Comparison of ENCODE assay signal across 23 cellular contexts in the genomic region with DNA sequence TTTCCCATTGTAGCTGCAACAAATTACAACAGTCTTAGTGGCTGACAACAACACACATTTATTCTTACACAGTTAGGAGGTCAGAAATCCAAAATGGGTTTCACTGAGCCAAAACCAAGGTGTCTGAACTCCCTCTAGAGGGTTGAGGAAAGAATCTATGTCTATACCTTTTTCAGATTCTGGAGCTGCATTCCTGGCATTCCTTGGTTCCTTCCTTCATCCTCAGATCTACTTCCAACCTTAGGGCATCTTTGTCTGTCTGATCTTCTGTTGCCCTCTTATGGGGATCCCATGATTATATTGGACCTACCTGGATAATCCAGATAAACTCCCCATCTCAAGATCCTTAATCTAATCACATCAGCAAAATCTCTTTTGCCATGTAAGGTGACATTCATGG.
DNase-seq lines count a peak whose midpoint lies in the region; FAIRE-seq and TF ChIP-seq lines count a peak whose summit lies in the region.
"Had no signal": no experiment of that assay in that cellular context is flagged by ENCODE, and none has a peak within 500 bp of the region (broad histone marks: within the 10 kb centered on the region; RNA-seq: fewer than 3 reads in every experiment).

No MANE protein-coding gene starts in this region.

- H2BK15ac ChIP-seq in H9 (ENCODE audit: low read depth, low read length) (no peak overlapping the region), H1 (ENCODE audit: low read length) (no peak overlapping the region), mesendoderm (replicated peaks; ENCODE audit: low read depth) (no peak overlapping the region)

- H3K23ac ChIP-seq in H9 (ENCODE audit: insufficient read length, low read depth, low read length) (no peak overlapping the region), H1 (ENCODE audit: insufficient read length) (no peak overlapping the region), mesendoderm (ENCODE audit: low read length) (no peak overlapping the region)

- CTCF ChIA-PET in H1 (lab: Charles Lee; ENCODE audit: partially characterized antibody) = interaction anchor here (0.6 to 1.5 kb wide), 7 partner anchors 9 to 146 kb away, joined by 3 to 9 read pairs (median 3); no protein-coding TSS in a partner anchor

- TF ChIP-seq CTCF in H9 (conservative IDR thresholded peaks at IDR 0.05) (peak; percentile 20; the same call in 2 of the 3 replicates), H1 (IDR thresholded peaks at IDR 0.05; ENCODE audit: control extremely low read depth in 1 of 3, insufficient read depth in 1 of 3, low read depth in 1 of 3, low read length in 3 of 3) (peak in 1 of 3 experiments; percentile 9; a peak in 1 of 4 replicates)

- FAIRE-seq in H1 (lab: Jason Lieb, UNC) = no peak
- FAIRE-seq: D721Med, GM12891, GM19239 had no signal

- H3K9me3 ChIP-seq in H9 (ENCODE audit: control insufficient read depth, low read depth, low read length) (no peaks in the 10 kb centered on the region), H1 (ENCODE audit: insufficient read depth in 2 of 2, low read depth in 1 of 2, low read length in 1 of 2) (no peaks in the 10 kb centered on the region)
- H3K9me3 ChIP-seq: BLaER1, Caco-2 had no signal

- no peaks in the 10 kb centered on the region for H3K9me3 Mint-ChIP-seq in H9
- H3K9me3 Mint-ChIP-seq in activated T-helper 2 cell treated with anti-CD3 and anti-CD28 coated beads, Interferon-gamma antibody, Interleukin-2, Interleukin-4, amounts not matched to agents 10 μg/mL and 5 μg/mL and 100 μg/mL, durations not matched to agents 14 hours and 24 hours and 36 hours = no peaks in the 10 kb centered on the region
- H3K9me3 Mint-ChIP-seq: CD8-positive, alpha-beta T cell had no signal

- H3K27ac Mint-ChIP-seq in H9 = 0 out of 7 replicates have a peak overlapping the region, but pooled peaks of 1 of the 3 experiments have one; percentile 7
- H3K27ac Mint-ChIP-seq in activated T-helper 2 cell treated with anti-CD3 and anti-CD28 coated beads, Interferon-gamma antibody, Interleukin-2, Interleukin-4, amounts not matched to agents 10 μg/mL and 5 μg/mL and 100 μg/mL, durations not matched to agents 14 hours and 24 hours and 36 hours = no peak overlapping the region
- H3K27ac Mint-ChIP-seq: B cell; CD8-positive, alpha-beta T cell had no signal

- H3K18ac ChIP-seq in H9 (ENCODE audit: insufficient read length, low read depth, low read length) = no peak overlapping the region
- H3K18ac ChIP-seq in H1 (ENCODE audit: extremely low read depth, low read length) = no peak overlapping the region
- no peak overlapping the region for H3K18ac ChIP-seq in mesendoderm (ENCODE audit: low read length)

- H2BK20ac ChIP-seq in H9 (ENCODE audit: low read depth, low read length, poor library complexity, severe bottlenecking) (no peak overlapping the region), H1 (ENCODE audit: low read length) (no peak overlapping the region)

- H3K9ac ChIP-seq in H9 (ENCODE audit: extremely low read depth, insufficient read length, low read length) = no peak overlapping the region
- H3K9ac ChIP-seq in H1 (replicated peaks in 1 of 4; ENCODE audit: extremely low read depth in 1 of 4, low read depth in 3 of 4, low read length in 3 of 4) = no peak overlapping the region
- H3K9ac ChIP-seq in mesendoderm (ENCODE audit: low read length) = no peak overlapping the region
- H3K9ac ChIP-seq: BLaER1, GM23248 had no signal

- H3K4me3 ChIP-seq in H1 (ENCODE audit: extremely low read depth in 1 of 4, insufficient read depth in 2 of 4, low read depth in 3 of 4, low read length in 4 of 4) (no peak overlapping the region), mesendoderm (ENCODE audit: low read length) (no peak overlapping the region)
- H3K4me3 ChIP-seq: BLaER1, GM23248 had no signal

- no peaks in the 10 kb centered on the region for H3K36me3 Mint-ChIP-seq in H9 (ENCODE audit: insufficient read depth in 1 of 3, low read depth in 3 of 3)
- H3K36me3 Mint-ChIP-seq in activated T-helper 2 cell treated with anti-CD3 and anti-CD28 coated beads, Interferon-gamma antibody, Interleukin-2, Interleukin-4, amounts not matched to agents 10 μg/mL and 5 μg/mL and 100 μg/mL, durations not matched to agents 14 hours and 24 hours and 36 hours (ENCODE audit: low read depth) = no peaks in the 10 kb centered on the region
- H3K36me3 Mint-ChIP-seq: CD4-positive, CD25-positive, alpha-beta regulatory T cell; CD8-positive, alpha-beta T cell had no signal

- H3K56ac ChIP-seq in H9 (ENCODE audit: insufficient read length, low read depth, low read length) = no peak overlapping the region
- H3K56ac ChIP-seq in H1 (replicated peaks; ENCODE audit: insufficient read length, low read depth, low read length) = no peak overlapping the region
- H3K56ac ChIP-seq in mesendoderm (ENCODE audit: low read length) = no peak overlapping the region

- H3K79me2 ChIP-seq in H9 (ENCODE audit: insufficient read depth, low read length) = no peaks in the 10 kb centered on the region
- no peaks in the 10 kb centered on the region for H3K79me2 ChIP-seq in H1 (ENCODE audit: control insufficient read depth in 1 of 2, insufficient read depth in 2 of 2, low read length in 2 of 2)
- H3K79me2 ChIP-seq in mesendoderm (ENCODE audit: control insufficient read depth, insufficient read depth, low read length) = no peaks in the 10 kb centered on the region

- H2AK5ac ChIP-seq in H9 (ENCODE audit: insufficient read length, low read length) (no peak overlapping the region), H1 (ENCODE audit: low read depth, low read length) (no peak overlapping the region), mesendoderm (ENCODE audit: low read length) (no peak overlapping the region)

- no peak for DNase-seq in H9
- DNase-seq in H1 (ENCODE audit: low read depth in 1 of 2, low spot score in 2 of 2) = peak in 1 of 2 experiments; percentile 7
- peak; percentile 3 for DNase-seq in iPS DF 4.7 (ENCODE audit: extremely low read depth, low spot score)
- DNase-seq in mesendoderm = peak; percentile 58
- no peak for DNase-seq in activated naive CD4-positive, alpha-beta T cell treated with anti-CD3 and anti-CD28 coated beads, Interleukin-2, amount 50 U/mL, for 16 hours
- DNase-seq in GOT3 (lab: John Stamatoyannopoulos, UW) = no peak
- DNase-seq in activated T-helper 2 cell treated with anti-CD3 and anti-CD28 coated beads, Interferon-gamma antibody, Interleukin-2, Interleukin-4, amounts not matched to agents 10 μg/mL and 5 μg/mL and 100 μg/mL, durations not matched to agents 14 hours and 24 hours and 36 hours (ENCODE audit: low spot score) = no peak
- DNase-seq in ACHN = no peak
- DNase-seq: Caco-2; CD4-positive, CD25-positive, alpha-beta regulatory T cell; CD8-positive, alpha-beta T cell; DMS 273 treated with DMSO at 0.1 percent for 48 hours; DMS79; EL; GF-D8; GM23248; H7 had no signal

- no peak overlapping the region for H3K4me3 Mint-ChIP-seq in H9
- H3K4me3 Mint-ChIP-seq in activated T-helper 2 cell treated with anti-CD3 and anti-CD28 coated beads, Interferon-gamma antibody, Interleukin-2, Interleukin-4, amounts not matched to agents 10 μg/mL and 5 μg/mL and 100 μg/mL, durations not matched to agents 14 hours and 24 hours and 36 hours (ENCODE audit: low read depth) = no peak overlapping the region
- H3K4me3 Mint-ChIP-seq: B cell; CD4-positive, CD25-positive, alpha-beta regulatory T cell; CD8-positive, alpha-beta T cell had no signal

- H3K36me3 ChIP-seq in H1 (ENCODE audit: control insufficient read depth in 2 of 4, insufficient read depth in 4 of 4, low read length in 3 of 4) (no peaks in the 10 kb centered on the region), mesendoderm (ENCODE audit: control insufficient read depth, insufficient read depth, low read length) (no peaks in the 10 kb centered on the region)
- H3K36me3 ChIP-seq: BLaER1 had no signal

- H3T11ph ChIP-seq in H9 (ENCODE audit: low read length) = no peak overlapping the region

- TF ChIP-seq EP300 in H1 (IDR thresholded peaks at IDR 0.05; ENCODE audit: borderline replicate concordance in 1 of 2, low read depth in 2 of 2, low read length in 2 of 2) = no peak

- H3K14ac ChIP-seq in H9 (ENCODE audit: insufficient read depth, low read length) (no peak overlapping the region), H1 (ENCODE audit: insufficient read length) (no peak overlapping the region)

- H2BK12ac ChIP-seq in H9 (ENCODE audit: insufficient read length, low read depth, low read length) (no peak overlapping the region), H1 (ENCODE audit: low read depth, low read length) (no peak overlapping the region)

- H2BK120ac ChIP-seq in H9 (ENCODE audit: low read depth, low read length, poor library complexity, severe bottlenecking) (no peak overlapping the region), H1 (replicated peaks; ENCODE audit: low read depth, low read length) (no peak overlapping the region), mesendoderm (ENCODE audit: low read depth, low read length) (no peak overlapping the region)

- H2BK5ac ChIP-seq in H9 (ENCODE audit: insufficient read length, low read length) (no peak overlapping the region), H1 (ENCODE audit: low read depth, low read length) (no peak overlapping the region), mesendoderm (ENCODE audit: low read length) (no peak overlapping the region)

- H3K27me3 Mint-ChIP-seq in H9 (ENCODE audit: low read depth) = no peaks in the 10 kb centered on the region
- H3K27me3 Mint-ChIP-seq in activated T-helper 2 cell treated with anti-CD3 and anti-CD28 coated beads, Interferon-gamma antibody, Interleukin-2, Interleukin-4, amounts not matched to agents 10 μg/mL and 5 μg/mL and 100 μg/mL, durations not matched to agents 14 hours and 24 hours and 36 hours (ENCODE audit: low read depth) = peaks cover 2% of the 10 kb centered on the region
- H3K27me3 Mint-ChIP-seq: B cell had no signal

- TF ChIP-seq RAD21 in H1 (IDR thresholded peaks at IDR 0.05 in 1 of 2, conservative IDR thresholded peaks at IDR 0.05 in 1 of 2; ENCODE audit: low read depth in 2 of 2, low read length in 2 of 2) = peak; percentile 15 to 27; a peak in 2 of 4 replicates

- H3K27ac ChIP-seq in H9 (ENCODE audit: insufficient read length, low read depth, low read length) (no peak overlapping the region), H1 (ENCODE audit: low read depth, low read length) (no peak overlapping the region), mesendoderm (ENCODE audit: low read depth, low read length) (no peak overlapping the region)
- H3K27ac ChIP-seq: BLaER1, C4-2B, GM23248 had no signal

- no peaks in the 10 kb centered on the region for H3K23me2 ChIP-seq in H9 (ENCODE audit: insufficient read length, low read depth, low read length, poor library complexity, severe bottlenecking)
- H3K23me2 ChIP-seq in H1 (ENCODE audit: low read depth, low read length) = no peaks in the 10 kb centered on the region

- H3K27me3 ChIP-seq in H9 (ENCODE audit: insufficient read depth, low read length) (no peaks in the 10 kb centered on the region), H1 (replicated peaks in 1 of 4; ENCODE audit: control insufficient read depth in 3 of 4, extremely low read depth in 1 of 4, insufficient read depth in 3 of 4, low read length in 3 of 4) (no peaks in the 10 kb centered on the region), mesendoderm (ENCODE audit: insufficient read depth, low read length, poor library complexity) (no peaks in the 10 kb centered on the region)
- H3K27me3 ChIP-seq: BLaER1 had no signal

- H4K8ac ChIP-seq in H9 (replicated peaks; ENCODE audit: insufficient read length, low read depth, low read length) = no peak overlapping the region
- no peak overlapping the region for H4K8ac ChIP-seq in H1 (ENCODE audit: extremely low read depth, insufficient read depth, low read length)
- H4K8ac ChIP-seq in mesendoderm (ENCODE audit: low read depth, low read length) = no peak overlapping the region

- H4K91ac ChIP-seq in H9 (ENCODE audit: insufficient read length, low read depth, low read length) = no peak overlapping the region
- no peak overlapping the region for H4K91ac ChIP-seq in H1 (replicated peaks; ENCODE audit: insufficient read length, low read length)

- peaks cover 4 to 10% of the 10 kb centered on the region in 2 experiments; a peak in 3 of 4 replicates for H3K4me1 Mint-ChIP-seq in H9
- no peaks in the 10 kb centered on the region for H3K4me1 Mint-ChIP-seq in activated T-helper 2 cell treated with anti-CD3 and anti-CD28 coated beads, Interferon-gamma antibody, Interleukin-2, Interleukin-4, amounts not matched to agents 10 μg/mL and 5 μg/mL and 100 μg/mL, durations not matched to agents 14 hours and 24 hours and 36 hours (ENCODE audit: low read depth)
- H3K4me1 Mint-ChIP-seq: B cell; CD4-positive, CD25-positive, alpha-beta regulatory T cell had no signal

- in situ Hi-C loops in ACHN (cut with HindIII; ENCODE audit: low pct_ligation_motif_present, low pct_unique_long_range_greater_than_20kb, low sequenced_read_pairs) = no loop called here

- intact Hi-C loops in activated T-helper 2 cell treated with anti-CD3 and anti-CD28 coated beads, Interferon-gamma antibody, Interleukin-2, Interleukin-4, amounts not matched to agents 10 μg/mL and 5 μg/mL and 100 μg/mL, durations not matched to agents 14 hours and 24 hours and 36 hours (cut with micrococcal nuclease) = no loop called here

- H3K4me1 ChIP-seq in H9 (ENCODE audit: insufficient read depth, low read length) (no peaks in the 10 kb centered on the region), H1 (replicated peaks in 1 of 4; ENCODE audit: control insufficient read depth in 3 of 4, insufficient read depth in 4 of 4, low read length in 3 of 4) (peaks cover 0 to 8% (median 1%) of the 10 kb centered on the region in 4 experiments; a peak in 3 of 7 replicates), mesendoderm (ENCODE audit: control insufficient read depth, low read depth, low read length) (no peaks in the 10 kb centered on the region)
- H3K4me1 ChIP-seq: BLaER1, Caco-2 had no signal

- H3K4me2 ChIP-seq in H9 (ENCODE audit: insufficient read depth, insufficient read length, low read length) (no peak overlapping the region), H1 (ENCODE audit: insufficient read depth in 1 of 2, low read depth in 2 of 2, low read length in 2 of 2) (no peak overlapping the region), mesendoderm (ENCODE audit: low read length) (no peak overlapping the region)
- H3K4me2 ChIP-seq: BLaER1 had no signal

- no peaks in the 10 kb centered on the region for H3K79me1 ChIP-seq in H9 (ENCODE audit: insufficient read depth, low read depth, low read length, poor library complexity, severe bottlenecking)
- H3K79me1 ChIP-seq in H1 (ENCODE audit: low read depth, low read length) = no peaks in the 10 kb centered on the region
- no peaks in the 10 kb centered on the region for H3K79me1 ChIP-seq in mesendoderm (ENCODE audit: low read length)

- no peak overlapping the region for H2AFZ ChIP-seq in H9 (ENCODE audit: low read length)
- H2AFZ ChIP-seq in H1 (ENCODE audit: low read length) = no peak overlapping the region
- H2AFZ ChIP-seq: GM23248 had no signal

- H4K5ac ChIP-seq in H9 (ENCODE audit: insufficient read length, low read depth, low read length) (no peak overlapping the region), H1 (ENCODE audit: insufficient read length, low read depth, low read length) (no peak overlapping the region), mesendoderm (ENCODE audit: low read length) (no peak overlapping the region)

- POLR2A ChIA-PET in H1 (lab: Charles Lee; ENCODE audit: partially characterized antibody) = no interaction called here

- H3K4ac ChIP-seq in H9 (ENCODE audit: low read depth, low read length) (no peak overlapping the region), H1 (replicated peaks; ENCODE audit: insufficient read length, low read depth, low read length) (no peak overlapping the region), mesendoderm (ENCODE audit: low read depth, low read length) (no peak overlapping the region)

- TF ChIP-seq POLR2A in H1 (IDR thresholded peaks at IDR 0.05; ENCODE audit: control extremely low read depth in 1 of 2, low read depth in 2 of 2, low read length in 2 of 2) = no peak

- H4K20me1 ChIP-seq in H9 (ENCODE audit: control insufficient read depth, insufficient read depth, insufficient read length) = no peaks in the 10 kb centered on the region
- H4K20me1 ChIP-seq in H1 (replicated peaks in 1 of 2; ENCODE audit: control insufficient read depth in 1 of 2, insufficient read depth in 2 of 2, low read length in 2 of 2) = no peaks in the 10 kb centered on the region
- H4K20me1 ChIP-seq: BLaER1 had no signal

Comparison
In these comparisons a context has a peak if more than half of its experiments do, and no peak if none do; other contexts are left out.
1. DNase-seq: peak in iPS DF 4.7 (single experiment) and mesendoderm (single experiment); none in H9 (single experiment), activated naive CD4-positive, alpha-beta T cell treated with anti-CD3 and anti-CD28 coated beads, Interleukin-2, amount 50 U/mL, for 16 hours (single experiment), GOT3 (single experiment), activated T-helper 2 cell treated with anti-CD3 and anti-CD28 coated beads, Interferon-gamma antibody, Interleukin-2, Interleukin-4, amounts not matched to agents 10 μg/mL and 5 μg/mL and 100 μg/mL, durations not matched to agents 14 hours and 24 hours and 36 hours (single experiment) and ACHN (single experiment).